10 cellular contexts compared by ENCODE assay signal in the genomic region with DNA sequence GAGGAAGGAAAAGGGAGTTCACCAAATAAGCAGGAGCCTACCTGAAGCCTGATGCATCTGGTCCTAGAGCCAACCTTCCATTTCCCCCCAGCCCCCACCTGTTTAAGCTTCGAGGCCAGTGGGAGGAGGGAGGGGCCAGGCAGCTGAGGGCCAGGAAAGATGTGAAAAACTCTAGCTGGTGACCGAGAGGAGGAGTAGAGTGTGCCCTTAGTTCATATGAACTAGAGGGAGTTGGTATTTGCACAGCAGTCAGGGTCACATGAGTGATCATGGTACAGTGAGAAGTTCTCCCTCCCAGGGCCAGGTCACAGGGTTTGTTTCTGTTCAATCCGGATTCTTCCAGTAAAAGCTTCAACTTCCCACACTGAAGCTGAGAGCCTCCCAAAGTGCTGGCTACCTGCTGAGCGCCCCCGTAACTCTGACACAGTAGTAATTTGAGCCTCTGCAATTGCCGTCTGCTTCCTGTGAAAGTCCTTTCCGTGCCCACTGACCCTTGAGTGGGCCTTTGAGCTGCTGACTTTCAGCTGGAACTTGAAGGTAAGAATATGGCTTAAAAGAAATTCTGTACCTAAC. TPM values are rescaled to one million over a fixed set of nuclear protein-coding genes. Genes with fewer than 3 reads are reported as not detected.
DNase-seq lines count a peak whose midpoint lies in the region; ATAC-seq and TF ChIP-seq lines count a peak whose summit lies in the region.
"Had no signal": no experiment of that assay in that cellular context is flagged by ENCODE, and none has a peak within 500 bp of the region (broad histone marks: within the 10 kb centered on the region; RNA-seq: fewer than 3 reads in every experiment).

A gene (plus strand): TSS at position 362 of the 573 bp plus-strand sequence. CDS start 4,773 bp downstream, outside the sequence.

- no peak within 1 kb of the TSS for H3K9ac ChIP-seq in liver (ENCODE audit: low read depth in 1 of 2, low read length in 2 of 2)
- H3K9ac ChIP-seq: BLaER1 had no signal

- TF ChIP-seq RAD21 in liver (IDR thresholded peaks at IDR 0.05), result no peak

- no peaks in the 10 kb centered on the region for H3K9me3 ChIP-seq in liver (ENCODE audit: control insufficient read depth in 4 of 4, low read length in 3 of 4)

- H3K4me1 ChIP-seq in liver (ENCODE audit: control insufficient read depth in 4 of 4, insufficient read depth in 4 of 4, low read length in 3 of 4), result no peaks in the 10 kb centered on the region
- H3K4me1 ChIP-seq: BLaER1 had no signal

- no peak within 1 kb of the TSS for H3K27ac ChIP-seq in liver (ENCODE audit: low read depth in 1 of 2, low read length in 2 of 2)
- H3K27ac ChIP-seq: BLaER1 had no signal

- intact Hi-C loops in activated T-helper 2 cell treated with anti-CD3 and anti-CD28 coated beads, Interferon-gamma antibody, Interleukin-2, Interleukin-4, amounts not matched to agents 10 μg/mL and 5 μg/mL and 100 μg/mL, durations not matched to agents 14 hours and 24 hours and 36 hours (cut with micrococcal nuclease), result no loop called here

- in situ Hi-C loops in astrocyte of the spinal cord (cut with HindIII; ENCODE audit: low sequenced_read_pairs), result no loop called here

- no peak within 1 kb of the TSS for H3K4me3 Mint-ChIP-seq in activated T-helper 2 cell treated with anti-CD3 and anti-CD28 coated beads, Interferon-gamma antibody, Interleukin-2, Interleukin-4, amounts not matched to agents 10 μg/mL and 5 μg/mL and 100 μg/mL, durations not matched to agents 14 hours and 24 hours and 36 hours (ENCODE audit: low read depth)

- H3K4me1 Mint-ChIP-seq in activated T-helper 2 cell treated with anti-CD3 and anti-CD28 coated beads, Interferon-gamma antibody, Interleukin-2, Interleukin-4, amounts not matched to agents 10 μg/mL and 5 μg/mL and 100 μg/mL, durations not matched to agents 14 hours and 24 hours and 36 hours (ENCODE audit: low read depth), result no peaks in the 10 kb centered on the region

- no peak for TF ChIP-seq CTCF in astrocyte of the spinal cord (IDR thresholded peaks at IDR 0.05; ENCODE audit: low read depth, low read length)
- TF ChIP-seq CTCF in liver (IDR thresholded peaks at IDR 0.05; ENCODE audit: low read depth, low read length, missing input control), result no peak

- WGBS in liver, result 34% methylated on average over 7 of the region's 7 CpGs

- no peaks in the 10 kb centered on the region for H3K36me3 Mint-ChIP-seq in activated T-helper 2 cell treated with anti-CD3 and anti-CD28 coated beads, Interferon-gamma antibody, Interleukin-2, Interleukin-4, amounts not matched to agents 10 μg/mL and 5 μg/mL and 100 μg/mL, durations not matched to agents 14 hours and 24 hours and 36 hours (ENCODE audit: low read depth)

- H3K27me3 Mint-ChIP-seq in activated T-helper 2 cell treated with anti-CD3 and anti-CD28 coated beads, Interferon-gamma antibody, Interleukin-2, Interleukin-4, amounts not matched to agents 10 μg/mL and 5 μg/mL and 100 μg/mL, durations not matched to agents 14 hours and 24 hours and 36 hours (ENCODE audit: low read depth), result no peaks in the 10 kb centered on the region

- no peak for ATAC-seq in GM18520 (IDR thresholded peaks at IDR 0.05; ENCODE audit: unreplicated experiment)

- no peaks in the 10 kb centered on the region for H3K27me3 ChIP-seq in liver (ENCODE audit: control insufficient read depth in 4 of 4, insufficient read depth in 4 of 4, low read length in 3 of 4)
- H3K27me3 ChIP-seq: BLaER1 had no signal

- no peaks in the 10 kb centered on the region for H3K36me3 ChIP-seq in liver (ENCODE audit: control insufficient read depth in 4 of 4, insufficient read depth in 3 of 4, low read depth in 1 of 4, low read length in 3 of 4)
- H3K36me3 ChIP-seq: BLaER1 had no signal

- H3K9me3 Mint-ChIP-seq in activated T-helper 2 cell treated with anti-CD3 and anti-CD28 coated beads, Interferon-gamma antibody, Interleukin-2, Interleukin-4, amounts not matched to agents 10 μg/mL and 5 μg/mL and 100 μg/mL, durations not matched to agents 14 hours and 24 hours and 36 hours, result no peaks in the 10 kb centered on the region

- DNase-seq in CMK (ENCODE audit: low read depth), result peak; percentile 3
- peak; percentile 18 for DNase-seq in LHCN-M2 (ENCODE audit: low read depth)
- peak; percentile 91 for DNase-seq in astrocyte of the spinal cord (ENCODE audit: low read depth, low spot score)
- DNase-seq in activated T-helper 2 cell treated with anti-CD3 and anti-CD28 coated beads, Interferon-gamma antibody, Interleukin-2, Interleukin-4, amounts not matched to agents 10 μg/mL and 5 μg/mL and 100 μg/mL, durations not matched to agents 14 hours and 24 hours and 36 hours (ENCODE audit: low spot score), result no peak
- no peak for DNase-seq in middle frontal gyrus (ENCODE audit: extremely low spot score, low spot score)
- no peak for DNase-seq in cerebellum (ENCODE audit: low spot score)
- DNase-seq: dermis blood vessel endothelial cell had no signal

- H3K4me3 ChIP-seq in astrocyte of the spinal cord (ENCODE audit: low read depth, low read length) (no peak within 1 kb of the TSS), liver (ENCODE audit: low read depth in 1 of 3, low read length in 3 of 3) (no peak within 1 kb of the TSS)
- H3K4me3 ChIP-seq: BLaER1 had no signal

- no peak within 1 kb of the TSS for H3K27ac Mint-ChIP-seq in activated T-helper 2 cell treated with anti-CD3 and anti-CD28 coated beads, Interferon-gamma antibody, Interleukin-2, Interleukin-4, amounts not matched to agents 10 μg/mL and 5 μg/mL and 100 μg/mL, durations not matched to agents 14 hours and 24 hours and 36 hours

TF ChIP-seq in liver, 16 proteins besides CTCF, POLR2A, EP300 and RAD21:
- TF ChIP-seq RXRA (IDR thresholded peaks at IDR 0.05) (peak; percentile 32 to 45), HNF4A (conservative IDR thresholded peaks at IDR 0.05) (peak; percentile 15 to 20), NR2F2 (IDR thresholded peaks at IDR 0.05) (no peak)

RNA-seq across cellular contexts. Expression of the gene that starts here (rescaled TPM):
- 0.06 TPM in 1 of 2 replicates, not detected in the other for total RNA-seq in LHCN-M2 (2014; rRNA removed)
- polyA plus RNA-seq in LHCN-M2 (2012), result 0.01 TPM
- 1 to 10 TPM in 1 of 2 donors, under 1 TPM in 1; 0.17 to 8.9 TPM for total RNA-seq in liver
- polyA plus RNA-seq in liver, result 1 to 10 TPM in 1 of 2 donors, under 1 TPM in 1; 0.07 to 1.1 TPM
- not detected in 2 replicates for total RNA-seq in activated T-helper 2 cell treated with anti-CD3 and anti-CD28 coated beads, Interferon-gamma antibody, Interleukin-2, Interleukin-4, amounts not matched to agents 10 μg/mL and 5 μg/mL and 100 μg/mL, durations not matched to agents 14 hours and 24 hours and 36 hours
- 0.73 TPM for total RNA-seq in cerebellum
- total RNA-seq: dermis blood vessel endothelial cell had no signal

Comparison
In these comparisons a context has a peak if more than half of its experiments do, and no peak if none do; other contexts are left out.
1. Peak in DNase-seq in LHCN-M2; RNA of the gene not detected or under 1 TPM.
2. DNase-seq: peak in CMK (single experiment) and astrocyte of the spinal cord (single experiment); none in activated T-helper 2 cell treated with anti-CD3 and anti-CD28 coated beads, Interferon-gamma antibody, Interleukin-2, Interleukin-4, amounts not matched to agents 10 μg/mL and 5 μg/mL and 100 μg/mL, durations not matched to agents 14 hours and 24 hours and 36 hours (single experiment), middle frontal gyrus (single experiment) and cerebellum (single experiment).